In the genomic region with DNA sequence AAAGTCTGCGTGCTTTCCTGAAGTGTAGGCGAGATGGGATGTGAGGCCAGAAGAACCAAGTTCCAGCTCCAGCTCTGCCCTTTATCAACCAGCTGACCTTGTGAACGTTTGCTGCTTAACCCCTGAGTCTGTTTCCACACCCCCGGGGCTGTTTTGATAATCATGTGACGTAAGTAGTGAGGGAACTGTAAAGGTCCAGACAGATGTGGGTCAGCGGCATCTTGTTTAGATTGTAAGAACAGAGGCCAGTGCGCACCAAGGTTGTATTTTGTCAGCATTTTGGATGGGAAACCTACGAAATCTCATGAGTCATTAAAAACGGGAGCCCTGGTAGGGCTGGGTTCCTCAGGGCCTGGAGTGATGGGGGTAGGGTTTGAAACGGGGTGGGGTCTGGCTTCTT, we compare ENCODE assay signal across 31 cellular contexts. TPM values are rescaled to one million over a fixed set of nuclear protein-coding genes. Genes with fewer than 3 reads are reported as not detected.
A peak's percentile ranks its signal among the peaks of the same experiment; 100 is the strongest.
DNase-seq lines count a peak whose midpoint lies in the region; ATAC-seq, FAIRE-seq and TF ChIP-seq lines count a peak whose summit lies in the region.
"Had no signal": no experiment of that assay in that cellular context is flagged by ENCODE, and none has a peak within 500 bp of the region (broad histone marks: within the 10 kb centered on the region; RNA-seq: fewer than 3 reads in every experiment).

No MANE protein-coding gene starts in this region.

- DNase-seq in Right ventricle myocardium inferior (ENCODE audit: missing footprints): no peak
- DNase-seq in Right ventricle myocardium superior: no peak
- DNase-seq in astrocyte of the spinal cord (ENCODE audit: low read depth, low spot score): peak; percentile 76
- peak; percentile 37 for DNase-seq in fibroblast of the conjunctiva (ENCODE audit: low read depth)
- DNase-seq in pancreas: peak in 4 of 6 donors; percentile 64 to 84 (median 70)
- DNase-seq in left lobe of liver (ENCODE audit: low spot score): no peak
- DNase-seq in SJCRH30: no peak
- no peak for DNase-seq in tibial artery
- DNase-seq: 8988T; activated CD4-positive, alpha-beta memory T cell treated with anti-CD3 and anti-CD28 coated beads, Interleukin-2, amount 10 ng/mL, durations not matched to agents 7 days and 5 days; activated CD4-positive, CD25-positive, alpha-beta regulatory T cell treated with anti-CD3 and anti-CD28 coated beads, Interleukin-2, amount 50 U/mL, for 72 hours; activated CD8-positive, alpha-beta memory T cell treated with anti-CD3 and anti-CD28 coated beads, Interleukin-2, amount 50 U/mL, for 48 hours; activated naive CD4-positive, alpha-beta T cell treated with anti-CD3 and anti-CD28 coated beads, Interleukin-2, amount 50 U/mL, for 16 hours; anterior cingulate cortex; CD8-positive, alpha-beta memory T cell; cerebellar nuclear complex; DMS 273 treated with DMSO at 0.1 percent for 48 hours; dorsolateral prefrontal cortex; EL; GOT3; mesendoderm; NCI-H2029 treated with DMSO at 0.1 percent for 48 hours; NCI-H226; NCI-H69; Peyer's patch; psoas muscle; stimulated activated CD8-positive, alpha-beta memory T cell treated with anti-CD3 and anti-CD28 coated beads, Interleukin-4, amount 100 ng/mL, for 48 hours; stimulated activated naive CD8-positive, alpha-beta T cell treated with anti-CD3 and anti-CD28 coated beads, Interleukin-15, amount 100 ng/mL, for 72 hours had no signal

- in situ Hi-C loops in astrocyte of the spinal cord (cut with HindIII; ENCODE audit: low sequenced_read_pairs): no loop called here

- ATAC-seq in Right ventricle myocardium inferior (peak; percentile 29), Right ventricle myocardium superior (ENCODE audit: poor library complexity) (no peak), pancreas (peak; percentile 87 to 94 (median 90)), left lobe of liver (no peak)
- ATAC-seq: psoas muscle; stimulated activated naive CD8-positive, alpha-beta T cell treated with anti-CD3 and anti-CD28 coated beads, Interleukin-15, amount 100 ng/mL, for 72 hours had no signal

- no peaks in the 10 kb centered on the region for H3K27me3 ChIP-seq in pancreas
- no peaks in the 10 kb centered on the region for H3K27me3 ChIP-seq in SJCRH30
- no peaks in the 10 kb centered on the region for H3K27me3 ChIP-seq in tibial artery
- H3K27me3 ChIP-seq: dorsolateral prefrontal cortex, Peyer's patch, tibial nerve had no signal

- WGBS in pancreas, 2 donors: 29 to 34% methylated on average over 10 of the region's 10 CpGs

- H3K36me3 ChIP-seq in pancreas: no peaks in the 10 kb centered on the region
- H3K36me3 ChIP-seq in SJCRH30: no peaks in the 10 kb centered on the region
- no peaks in the 10 kb centered on the region for H3K36me3 ChIP-seq in tibial artery
- H3K36me3 ChIP-seq: Peyer's patch, tibial nerve had no signal

- no peaks in the 10 kb centered on the region for H3K9me3 ChIP-seq in pancreas
- H3K9me3 ChIP-seq in SJCRH30 (replicated peaks): no peaks in the 10 kb centered on the region
- no peaks in the 10 kb centered on the region for H3K9me3 ChIP-seq in tibial artery
- H3K9me3 ChIP-seq: Peyer's patch, psoas muscle, tibial nerve had no signal

- TF ChIP-seq CTCF in astrocyte of the spinal cord (IDR thresholded peaks at IDR 0.05; ENCODE audit: low read depth, low read length) (no peak), pancreas (IDR thresholded peaks at IDR 0.05) (no peak), tibial artery (IDR thresholded peaks at IDR 0.05) (no peak)

- no peak overlapping the region for H3K4me3 ChIP-seq in astrocyte of the spinal cord (ENCODE audit: low read depth, low read length)
- H3K4me3 ChIP-seq in pancreas: peak overlapping the region in 2 of 4 donors; percentile 16 to 17
- no peak overlapping the region for H3K4me3 ChIP-seq in SJCRH30
- no peak overlapping the region for H3K4me3 ChIP-seq in tibial artery
- H3K4me3 ChIP-seq: dorsolateral prefrontal cortex, Peyer's patch, psoas muscle, tibial nerve had no signal

- intact Hi-C loops in Right ventricle myocardium inferior (cut with DNase I): no loop called here
- intact Hi-C loops in Right ventricle myocardium superior (cut with DNase I): no loop called here
- intact Hi-C loops in pancreas (cut with DNase I): no loop called here
- intact Hi-C loops in tibial artery (cut with DNase I; ENCODE audit: low total_unique reads): loop anchor here (10.0 kb wide), 1 partner anchor 55 kb away; no protein-coding TSS in a partner anchor

- no peak for FAIRE-seq in pancreas (lab: Jason Lieb, UNC)
- FAIRE-seq: GM12891 had no signal

- H3K4me1 ChIP-seq in pancreas (peaks cover 0 to 13% (median 13%) of the 10 kb centered on the region in 3 donors), SJCRH30 (peaks cover 24% of the 10 kb centered on the region), tibial artery (no peaks in the 10 kb centered on the region)
- H3K4me1 ChIP-seq: Peyer's patch, psoas muscle had no signal

- H3K27ac ChIP-seq in pancreas: peak overlapping the region in 2 of 4 donors; percentile 31 to 65
- H3K27ac ChIP-seq in SJCRH30: no peak overlapping the region
- no peak overlapping the region for H3K27ac ChIP-seq in tibial artery
- H3K27ac ChIP-seq: dorsolateral prefrontal cortex, HL-60, Peyer's patch, psoas muscle had no signal

RNA-seq across cellular contexts. Expression of a gene that starts 13.8 kb away (rescaled TPM):
- total RNA-seq in Right ventricle myocardium inferior (58.3 TPM), Right ventricle myocardium superior (55.9 TPM), pancreas (10 to 100 TPM in 4 of 6 donors, 1 to 10 TPM in 2; 9.4 to 43.4 (median 19.4) TPM), left lobe of liver (0.23 TPM)
- 1 to 10 TPM; 6.7 to 7.0 TPM for polyA plus RNA-seq in pancreas
- total RNA-seq in SJCRH30 (2014; rRNA removed; shearing (Covaris generic)): 7.5 and 7.6 TPM in 2 replicates
- total RNA-seq: CD8-positive, alpha-beta memory T cell had no signal

Comparison
In these comparisons a context has a peak if more than half of its experiments do, and no peak if none do; other contexts are left out.
1. ATAC-seq: peak in Right ventricle myocardium inferior (single experiment) and pancreas (4 of 4); none in Right ventricle myocardium superior (single experiment) and left lobe of liver (single experiment).
2. DNase-seq: peak in astrocyte of the spinal cord (single experiment), fibroblast of the conjunctiva (single experiment) and pancreas (4 of 6); none in Right ventricle myocardium inferior (single experiment), Right ventricle myocardium superior (single experiment), left lobe of liver (single experiment), SJCRH30 (0 of 2) and tibial artery (0 of 2).